Comparison of ENCODE assay signal across 10 cellular contexts in genomic region chr5:34054330-34054729, GRCh38.
"Had no signal": no experiment of that assay in that cellular context is flagged by ENCODE, and none has a peak within 500 bp of the region (broad histone marks: within the 10 kb centered on the region; RNA-seq: fewer than 3 reads in every experiment).

No MANE protein-coding gene starts in this region.

- H3K27me3 ChIP-seq: testis, upper lobe of left lung had no signal

- H3K27ac Mint-ChIP-seq: activated naive CD8-positive, alpha-beta T cell treated with anti-CD3 and anti-CD28 coated beads, Interleukin-2, amount 10 ng/mL, durations not matched to agents 7 days and 5 days; activated T-helper 1 cell treated with anti-CD3 and anti-CD28 coated beads, Interleukin-12 subunit alpha, Interleukin-12 subunit beta, Interleukin-2, Interleukin-4 antibody, amounts not matched to agents 30 ng/mL and 10 ng/mL and 1 ng/mL, durations not matched to agents 14 hours and 24 hours and 36 hours; naive thymus-derived CD4-positive, alpha-beta T cell had no signal

- H3K4me1 Mint-ChIP-seq: activated naive CD8-positive, alpha-beta T cell treated with anti-CD3 and anti-CD28 coated beads, Interleukin-2, amount 10 ng/mL, durations not matched to agents 7 days and 5 days had no signal

- DNase-seq: activated naive CD8-positive, alpha-beta T cell treated with anti-CD3 and anti-CD28 coated beads, Interleukin-2, amount 10 ng/mL, durations not matched to agents 7 days and 5 days; cerebellar nuclear complex; hippocampal formation; kidney glomerular epithelial cell; lower lobe of right lung; naive thymus-derived CD4-positive, alpha-beta T cell; stimulated activated naive CD8-positive, alpha-beta T cell treated with anti-CD3 and anti-CD28 coated beads, Interleukin-15, Interleukin-2, amounts not matched to agents 100 U/mL and 50 U/mL, for 24 hours; testis; upper lobe of left lung had no signal

- H3K36me3 ChIP-seq: lower lobe of right lung had no signal

- H3K4me3 ChIP-seq: lower lobe of right lung, testis, upper lobe of left lung had no signal

- H3K27me3 Mint-ChIP-seq: activated naive CD8-positive, alpha-beta T cell treated with anti-CD3 and anti-CD28 coated beads, Interleukin-2, amount 10 ng/mL, durations not matched to agents 7 days and 5 days; naive thymus-derived CD4-positive, alpha-beta T cell had no signal

- H3K4me3 Mint-ChIP-seq: activated naive CD8-positive, alpha-beta T cell treated with anti-CD3 and anti-CD28 coated beads, Interleukin-2, amount 10 ng/mL, durations not matched to agents 7 days and 5 days; activated T-helper 1 cell treated with anti-CD3 and anti-CD28 coated beads, Interleukin-12 subunit alpha, Interleukin-12 subunit beta, Interleukin-2, Interleukin-4 antibody, amounts not matched to agents 30 ng/mL and 10 ng/mL and 1 ng/mL, durations not matched to agents 14 hours and 24 hours and 36 hours; naive thymus-derived CD4-positive, alpha-beta T cell had no signal

- H3K27ac ChIP-seq: lower lobe of right lung, testis, upper lobe of left lung had no signal

- H3K4me1 ChIP-seq: lower lobe of right lung, testis had no signal

- H3K9me3 ChIP-seq: lower lobe of right lung, testis, upper lobe of left lung had no signal

- H3K9me3 Mint-ChIP-seq: activated naive CD8-positive, alpha-beta T cell treated with anti-CD3 and anti-CD28 coated beads, Interleukin-2, amount 10 ng/mL, durations not matched to agents 7 days and 5 days; activated T-helper 1 cell treated with anti-CD3 and anti-CD28 coated beads, Interleukin-12 subunit alpha, Interleukin-12 subunit beta, Interleukin-2, Interleukin-4 antibody, amounts not matched to agents 30 ng/mL and 10 ng/mL and 1 ng/mL, durations not matched to agents 14 hours and 24 hours and 36 hours had no signal
